1 cellular context compared by ENCODE assay signal in genomic region chr3:51593697-51594096, GRCh38.
A peak's percentile ranks its signal among the peaks of the same experiment; 100 is the strongest.
TF ChIP-seq lines count a peak whose summit lies in the region.

No MANE protein-coding gene starts in this region.

TF ChIP-seq in K562, 482 proteins besides CTCF, POLR2A, EP300 and RAD21 (continued from another document):
- no peak for TF ChIP-seq RNF219 (CRISPR knock-in tag; IDR thresholded peaks at IDR 0.05)
- no peak for TF ChIP-seq HDAC8 (tag; IDR thresholded peaks at IDR 0.05)
- TF ChIP-seq BCOR (IDR thresholded peaks at IDR 0.05): no peak
- TF ChIP-seq SAFB2 (IDR thresholded peaks at IDR 0.05; ENCODE audit: borderline replicate concordance, low read depth, low read length, severe bottlenecking): no peak
- TF ChIP-seq PRDM10 (IDR thresholded peaks at IDR 0.05; ENCODE audit: partially characterized antibody): no peak
- peak; percentile 63 for TF ChIP-seq NFIX (CRISPR knock-in tag; IDR thresholded peaks at IDR 0.05; ENCODE audit: low read depth)
- TF ChIP-seq NCOA2 (IDR thresholded peaks at IDR 0.05; ENCODE audit: partially characterized antibody in 2 of 2): no peak
TF ChIP-seq in K562: peak in this region for 4.
